18 cellular contexts compared by ENCODE assay signal in the genomic region with DNA sequence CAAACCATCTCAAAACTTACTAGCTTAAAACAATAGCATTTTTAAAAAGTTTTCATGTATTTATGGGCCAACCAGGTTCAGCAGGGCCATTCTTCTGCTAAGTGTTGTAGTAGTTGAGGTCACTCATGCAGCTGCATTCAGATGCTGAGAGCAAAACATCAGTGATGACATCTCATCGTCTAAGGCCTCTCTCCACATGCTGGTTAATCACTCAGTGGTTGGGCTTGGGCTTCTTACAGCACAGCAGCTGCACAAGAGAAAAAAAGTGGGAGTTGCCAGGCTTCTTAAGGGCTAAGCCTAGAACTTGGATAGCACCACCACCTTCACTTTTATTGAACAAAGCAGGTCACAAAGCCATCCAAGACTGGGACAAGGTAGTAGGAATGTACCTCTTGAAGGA.
A peak's percentile ranks its signal among the peaks of the same experiment; 100 is the strongest.
DNase-seq lines count a peak whose midpoint lies in the region; ATAC-seq, FAIRE-seq and TF ChIP-seq lines count a peak whose summit lies in the region.
"Had no signal": no experiment of that assay in that cellular context is flagged by ENCODE, and none has a peak within 500 bp of the region (broad histone marks: within the 10 kb centered on the region; RNA-seq: fewer than 3 reads in every experiment).

No MANE protein-coding gene starts in this region.

- H3K27me3 Mint-ChIP-seq in astrocyte (ENCODE audit: low read depth, unreplicated experiment): no peaks in the 10 kb centered on the region
- H3K27me3 Mint-ChIP-seq: progenitor cell of endocrine pancreas had no signal

- H4K20me1 ChIP-seq in astrocyte (ENCODE audit: insufficient read depth, low read length) (no peaks in the 10 kb centered on the region), keratinocyte (ENCODE audit: control insufficient read depth, extremely low read depth, insufficient read depth, low read length) (no peaks in the 10 kb centered on the region)

- H3K4me3 Mint-ChIP-seq in astrocyte (ENCODE audit: unreplicated experiment): no peak overlapping the region

- H3K9me3 ChIP-seq in astrocyte (ENCODE audit: insufficient read depth, low read depth, low read length) (no peaks in the 10 kb centered on the region), keratinocyte (ENCODE audit: control insufficient read depth, low read depth, low read length) (no peaks in the 10 kb centered on the region), mucosa of descending colon (no peaks in the 10 kb centered on the region)
- H3K9me3 ChIP-seq: adrenal gland had no signal

- H3K79me2 ChIP-seq in astrocyte (ENCODE audit: insufficient read depth, low read length) (no peaks in the 10 kb centered on the region), keratinocyte (ENCODE audit: control insufficient read depth, insufficient read depth, low read length) (no peaks in the 10 kb centered on the region)

- no peaks in the 10 kb centered on the region for H3K27me3 ChIP-seq in astrocyte (ENCODE audit: insufficient read depth, low read length)
- H3K27me3 ChIP-seq in keratinocyte (ENCODE audit: control insufficient read depth, extremely low read depth, insufficient read depth, low read length): no peaks in the 10 kb centered on the region
- H3K27me3 ChIP-seq: adrenal gland had no signal

- peaks cover 13% of the 10 kb centered on the region for H3K4me1 ChIP-seq in astrocyte (ENCODE audit: insufficient read depth, low read length)
- peaks cover 10% of the 10 kb centered on the region for H3K4me1 ChIP-seq in keratinocyte (ENCODE audit: control insufficient read depth, extremely low read depth, insufficient read depth, low read length)
- no peaks in the 10 kb centered on the region for H3K4me1 ChIP-seq in mucosa of descending colon (ENCODE audit: low read depth)

- no peak for TF ChIP-seq CTCF in AG09309 (IDR thresholded peaks at IDR 0.05; ENCODE audit: control insufficient read depth, insufficient read depth, low read depth, low read length, missing control alignments)
- TF ChIP-seq CTCF in astrocyte (IDR thresholded peaks at IDR 0.05; ENCODE audit: insufficient read depth, low read depth, low read length): no peak
- no peak for TF ChIP-seq CTCF in keratinocyte (optimal IDR thresholded peaks at IDR 0.05 in 1 of 3, IDR thresholded peaks at IDR 0.05 in 1 of 3, conservative IDR thresholded peaks at IDR 0.05 in 1 of 3; ENCODE audit: extremely low read depth in 1 of 3, insufficient read depth in 2 of 3, low read length in 3 of 3)
- TF ChIP-seq CTCF in mucosa of descending colon (IDR thresholded peaks at IDR 0.05): no peak

- no peak overlapping the region for H3K27ac Mint-ChIP-seq in astrocyte (ENCODE audit: unreplicated experiment)
- H3K27ac Mint-ChIP-seq: CD4-positive, alpha-beta memory T cell; progenitor cell of endocrine pancreas had no signal

- peak; percentile 41 for DNase-seq in AG09309 (ENCODE audit: low read depth)
- DNase-seq in H4 (ENCODE audit: low spot score): peak; percentile 15
- DNase-seq in astrocyte (ENCODE audit: low read depth): peak; percentile 92
- peak; percentile 4 for DNase-seq in keratinocyte (ENCODE audit: low read depth, low spot score)
- DNase-seq in urothelium cell line (ENCODE audit: low spot score): no peak
- no peak for DNase-seq in HEK293T (ENCODE audit: extremely low spot score)
- no peak for DNase-seq in mucosa of descending colon
- DNase-seq in iPS-NIHi7 (ENCODE audit: extremely low spot score): no peak
- DNase-seq: activated T-cell treated with anti-CD3 and anti-CD28 coated beads for 4 hours; adrenal gland; CD4-positive, alpha-beta memory T cell; effector memory CD4-positive, alpha-beta T cell; mesendoderm; NCI-H446; SIG-M5; stimulated activated CD4-positive, alpha-beta T cell treated with anti-CD3 and anti-CD28 coated beads, Interleukin-4, amount 100 ng/mL, for 24 hours; stimulated activated naive CD4-positive, alpha-beta T cell treated with Interleukin-2 at 50 U/mL for 16 hours had no signal

- H3K4me2 ChIP-seq in astrocyte (ENCODE audit: low read length): no peak overlapping the region
- no peak overlapping the region for H3K4me2 ChIP-seq in keratinocyte (ENCODE audit: control insufficient read depth, extremely low read depth, insufficient read depth, low read depth, low read length)

- POLR2A ChIA-PET in HEK293T (lab: Yijun Ruan, JAX): no interaction called here

- dilution Hi-C loops in keratinocyte (cut with MboI; ENCODE audit: extremely low pct_ligation_motif_present, low sequenced_read_pairs): no loop called here

- peaks cover 4% of the 10 kb centered on the region for H3K36me3 Mint-ChIP-seq in astrocyte (ENCODE audit: low read depth, unreplicated experiment)
- H3K36me3 Mint-ChIP-seq: CD4-positive, alpha-beta memory T cell had no signal

- H3K9me3 Mint-ChIP-seq in astrocyte (ENCODE audit: unreplicated experiment): peaks cover 6% of the 10 kb centered on the region

- no peak overlapping the region for H3K9ac ChIP-seq in astrocyte (ENCODE audit: low read length)
- no peak overlapping the region for H3K9ac ChIP-seq in keratinocyte (ENCODE audit: control insufficient read depth, extremely low read depth, insufficient read depth, low read length)

- H3K4me1 Mint-ChIP-seq in astrocyte (ENCODE audit: low read depth, unreplicated experiment): peaks cover 18% of the 10 kb centered on the region

- H2AFZ ChIP-seq in astrocyte (ENCODE audit: low read depth, low read length): no peak overlapping the region
- no peak overlapping the region for H2AFZ ChIP-seq in keratinocyte (ENCODE audit: control insufficient read depth, low read length)

- H3K4me3 ChIP-seq in AG09309 (ENCODE audit: control insufficient read depth, low read depth, low read length): no peak overlapping the region
- H3K4me3 ChIP-seq in astrocyte (ENCODE audit: insufficient read depth, low read depth, low read length): no peak overlapping the region
- no peak overlapping the region for H3K4me3 ChIP-seq in keratinocyte (ENCODE audit: control insufficient read depth in 2 of 3, extremely low read depth in 1 of 3, insufficient read depth in 2 of 3, low read depth in 1 of 3, low read length in 3 of 3)
- H3K4me3 ChIP-seq in mucosa of descending colon: no peak overlapping the region
- H3K4me3 ChIP-seq: adrenal gland had no signal

- CTCF ChIA-PET in HEK293T (lab: Yijun Ruan, JAX): no interaction called here

- no peak for ATAC-seq in mucosa of descending colon

- H3K27ac ChIP-seq in astrocyte (ENCODE audit: low read depth, low read length): peak overlapping the region; percentile 67
- H3K27ac ChIP-seq in keratinocyte (ENCODE audit: control insufficient read depth, insufficient read depth, low read length): no peak overlapping the region
- H3K27ac ChIP-seq: adrenal gland had no signal

- H3K36me3 ChIP-seq in astrocyte (ENCODE audit: insufficient read depth, low read length): no peaks in the 10 kb centered on the region
- no peaks in the 10 kb centered on the region for H3K36me3 ChIP-seq in keratinocyte (ENCODE audit: control insufficient read depth in 2 of 2, extremely low read depth in 1 of 2, insufficient read depth in 2 of 2, low read length in 2 of 2)
- H3K36me3 ChIP-seq in mucosa of descending colon (ENCODE audit: low read depth): no peaks in the 10 kb centered on the region
- H3K36me3 ChIP-seq: adrenal gland had no signal

- H3K9me1 ChIP-seq in keratinocyte (ENCODE audit: control insufficient read depth, extremely low read depth, insufficient read depth, low read length): no peaks in the 10 kb centered on the region

- intact Hi-C loops in mucosa of descending colon (cut with DNase I, micrococcal nuclease): no loop called here

- FAIRE-seq in astrocyte (lab: Jason Lieb, UNC) (no peak), keratinocyte (lab: Jason Lieb, UNC) (peak; percentile 56), urothelium cell line (lab: Jason Lieb, UNC) (no peak)

TF ChIP-seq in HEK293T, 16 proteins besides CTCF, POLR2A, EP300 and RAD21:
- TF ChIP-seq LEF1 (IDR thresholded peaks at IDR 0.05; ENCODE audit: borderline replicate concordance) (no peak), SUZ12 (IDR thresholded peaks at IDR 0.05) (no peak), FOXM1 (IDR thresholded peaks at IDR 0.05; ENCODE audit: borderline replicate concordance) (no peak), ELF4 (IDR thresholded peaks at IDR 0.05) (no peak), HDGF (IDR thresholded peaks at IDR 0.05; ENCODE audit: borderline replicate concordance) (no peak), BHLHE40 (IDR thresholded peaks at IDR 0.05; ENCODE audit: borderline replicate concordance) (no peak), SP1 (IDR thresholded peaks at IDR 0.05) (no peak), L3MBTL2 (conservative IDR thresholded peaks at IDR 0.05) (no peak), TARDBP (IDR thresholded peaks at IDR 0.05) (no peak), PKNOX1 (IDR thresholded peaks at IDR 0.05) (no peak), FOXK2 (IDR thresholded peaks at IDR 0.05) (no peak), FOXA1 (IDR thresholded peaks at IDR 0.05) (no peak), CTBP1 (IDR thresholded peaks at IDR 0.05; ENCODE audit: borderline replicate concordance) (no peak), ZNF384 (IDR thresholded peaks at IDR 0.05) (no peak), ARNT (IDR thresholded peaks at IDR 0.05) (no peak), NFRKB (IDR thresholded peaks at IDR 0.05) (no peak)

Comparison
In these comparisons a context has a peak if more than half of its experiments do, and no peak if none do; other contexts are left out.
1. DNase-seq: peak in AG09309 (single experiment), H4 (single experiment), astrocyte (single experiment) and keratinocyte (single experiment); none in urothelium cell line (single experiment), HEK293T (single experiment), mucosa of descending colon (0 of 3) and iPS-NIHi7 (single experiment).